ENCODE assay signal across 1 cellular context in genomic region chr3:48711727-48712126, GRCh38.
TF ChIP-seq lines count a peak whose summit lies in the region.

No MANE protein-coding gene starts in this region.

TF ChIP-seq in GM23338, 12 proteins besides CTCF, POLR2A, EP300 and RAD21:
- TF ChIP-seq ETS1 (IDR thresholded peaks at IDR 0.05): no peak
- TF ChIP-seq EZH2 (IDR thresholded peaks at IDR 0.05; ENCODE audit: low read depth, unreplicated experiment): no peak
- no peak for TF ChIP-seq ZNF114 (CRISPR knock-in tag; IDR thresholded peaks at IDR 0.05)
- no peak for TF ChIP-seq REST (IDR thresholded peaks at IDR 0.05; ENCODE audit: unreplicated experiment)
